ENCODE assay signal across 8 cellular contexts in genomic region chr19:42303101-42303464, GRCh38. TPM values are rescaled to one million over a fixed set of nuclear protein-coding genes. Genes with fewer than 3 reads are reported as not detected.
DNase-seq lines count a peak whose midpoint lies in the region; TF ChIP-seq lines count a peak whose summit lies in the region.

No MANE protein-coding gene starts in this region.

- H3K9me2 ChIP-seq in DOHH2 (replicated peaks; ENCODE audit: control insufficient read depth, low read length) = no peaks in the 10 kb centered on the region

- H3K27ac ChIP-seq in DOHH2 (ENCODE audit: low read depth, low read length) = no peak overlapping the region
- H3K27ac ChIP-seq in coronary artery = no peak overlapping the region
- H3K27ac ChIP-seq in trophoblast cell (ENCODE audit: low read depth, low read length) = no peak overlapping the region

- no peak overlapping the region for H3K9ac ChIP-seq in trophoblast cell (ENCODE audit: low read length)

- H3K4me3 ChIP-seq in DOHH2 (ENCODE audit: low read length) (peak overlapping the region; percentile 37), coronary artery (peak overlapping the region; percentile 72), trophoblast cell (ENCODE audit: low read depth, low read length) (no peak overlapping the region)

- peak overlapping the region; percentile 88 for H3K4me2 ChIP-seq in DOHH2 (ENCODE audit: low read length)
- H3K4me2 ChIP-seq in trophoblast cell (ENCODE audit: low read length) = peak overlapping the region; percentile 48

- peak overlapping the region; percentile 15 for H2BK12ac ChIP-seq in trophoblast cell (ENCODE audit: low read length)

- peaks cover 20% of the 10 kb centered on the region for H3K4me1 ChIP-seq in DOHH2 (ENCODE audit: control insufficient read depth, low read length)
- peaks cover 7% of the 10 kb centered on the region in 2 experiments for H3K4me1 ChIP-seq in trophoblast cell (ENCODE audit: control insufficient read depth in 1 of 2, insufficient read depth in 2 of 2, low read length in 2 of 2)

- H3K4ac ChIP-seq in trophoblast cell (ENCODE audit: low read depth, low read length) = no peak overlapping the region

- H3K9me3 ChIP-seq in DOHH2 (ENCODE audit: control insufficient read depth, insufficient read depth, low read length) = no peaks in the 10 kb centered on the region
- no peaks in the 10 kb centered on the region for H3K9me3 ChIP-seq in trophoblast cell (ENCODE audit: insufficient read depth, low read depth, low read length)

- H2AK5ac ChIP-seq in trophoblast cell (ENCODE audit: low read length) = no peak overlapping the region

- H2BK120ac ChIP-seq in trophoblast cell (ENCODE audit: insufficient read depth, low read length, poor library complexity) = no peak overlapping the region

- H3K79me1 ChIP-seq in trophoblast cell (ENCODE audit: low read length) = peaks cover 7% of the 10 kb centered on the region

- peaks cover 6% of the 10 kb centered on the region; the same call in 1 of the 2 replicates for H3K79me2 ChIP-seq in DOHH2 (ENCODE audit: control insufficient read depth, low read length)
- H3K79me2 ChIP-seq in trophoblast cell (ENCODE audit: control insufficient read depth, insufficient read depth, low read length, poor library complexity) = peaks cover 4% of the 10 kb centered on the region

- H3K27me3 ChIP-seq in DOHH2 (ENCODE audit: control insufficient read depth, low read length) (no peaks in the 10 kb centered on the region), trophoblast cell (ENCODE audit: insufficient read depth, low read length) (no peaks in the 10 kb centered on the region)

- H3K36me3 ChIP-seq in DOHH2 (ENCODE audit: control insufficient read depth, low read length) (peaks cover 3% of the 10 kb centered on the region; the same call in 1 of the 2 replicates), trophoblast cell (ENCODE audit: control insufficient read depth in 1 of 2, insufficient read depth in 2 of 2, low read length in 2 of 2) (peaks cover 5 to 6% of the 10 kb centered on the region in 2 experiments)

- no peaks in the 10 kb centered on the region for H4K20me1 ChIP-seq in DOHH2 (ENCODE audit: control insufficient read depth, insufficient read depth, low read depth, low read length)

- no peak overlapping the region for H3K14ac ChIP-seq in trophoblast cell (ENCODE audit: low read length)

- in situ Hi-C loops in GM13976 (cut with MboI; ENCODE audit: low sequenced_read_pairs, unreplicated experiment) = no loop called here

- H4K91ac ChIP-seq in trophoblast cell (ENCODE audit: low read depth, low read length) = peak overlapping the region; percentile 61

- H4K8ac ChIP-seq in trophoblast cell (ENCODE audit: low read depth, low read length) = peak overlapping the region; percentile 40

- H4K12ac ChIP-seq in trophoblast cell (ENCODE audit: low read depth, low read length) = no peak overlapping the region

- peaks cover 2% of the 10 kb centered on the region; the same call in 1 of the 2 replicates for H3F3A ChIP-seq in DOHH2 (ENCODE audit: control insufficient read depth, insufficient read depth)

- no peak for TF ChIP-seq CTCF in DOHH2 (IDR thresholded peaks at IDR 0.05; ENCODE audit: low read depth, low read length, poor library complexity, severe bottlenecking)
- no peak for TF ChIP-seq CTCF in coronary artery (IDR thresholded peaks at IDR 0.05)
- no peak for TF ChIP-seq CTCF in GM13976 (IDR thresholded peaks at IDR 0.05; ENCODE audit: borderline replicate concordance, control extremely low read depth, extremely low read depth, insufficient read depth, missing control alignments)

- H2AFZ ChIP-seq in trophoblast cell (ENCODE audit: insufficient read depth, low read length, poor library complexity) = peak overlapping the region; percentile 30

- H3K18ac ChIP-seq in trophoblast cell (ENCODE audit: low read length) = no peak overlapping the region

- H2BK5ac ChIP-seq in trophoblast cell (ENCODE audit: low read depth, low read length, poor library complexity) = no peak overlapping the region

- DNase-seq in NCI-H2029 treated with DMSO at 0.1 percent for 48 hours (lab: John Stamatoyannopoulos, UW) (peak; percentile 63), coronary artery (ENCODE audit: low spot score) (no peak), trophoblast cell (no peak), GM13976 (ENCODE audit: low spot score) (no peak), NCI-H748 treated with DMSO at 0.1 percent for 48 hours (lab: John Stamatoyannopoulos, UW) (no peak)
- no peak for DNase-seq in stimulated activated CD4-positive, alpha-beta T cell treated with anti-CD3 and anti-CD28 coated beads, Interleukin-4, amount 100 ng/mL, for 24 hours
- no peak for DNase-seq in central memory CD4-positive, alpha-beta T cell

- H3K23ac ChIP-seq in trophoblast cell (ENCODE audit: low read length) = no peak overlapping the region

- no CpG with 5 or more reads among the region's 11 CpGs for WGBS in trophoblast cell (ENCODE audit: extremely low coverage, insufficient coverage, insufficient read length)

RNA-seq across cellular contexts. Expression of gene PAFAH1B3, which starts 0.7 kb away (rescaled TPM):
- 57.4 and 59.4 TPM in 2 replicates for polyA plus RNA-seq in trophoblast cell (2013)

RNA-seq across cellular contexts. Expression of gene PRR19, which starts 1.2 kb away (rescaled TPM):
- 1.4 TPM in 2 replicates for polyA plus RNA-seq in trophoblast cell (2013)

RNA-seq across cellular contexts. Expression of gene TMEM145, which starts 10.0 kb away (rescaled TPM):
- 0.04 and 0.07 TPM in 2 replicates for polyA plus RNA-seq in trophoblast cell (2013)

RNA-seq across cellular contexts. Expression of gene MEGF8, which starts 22.4 kb away (rescaled TPM):
- 14.0 and 15.0 TPM in 2 replicates for polyA plus RNA-seq in trophoblast cell (2013)

RNA-seq across cellular contexts. Expression of gene CIC, which starts 34.0 kb away (rescaled TPM):
- polyA plus RNA-seq in trophoblast cell (2013) = 36.7 and 39.1 TPM in 2 replicates
